In the genomic region with DNA sequence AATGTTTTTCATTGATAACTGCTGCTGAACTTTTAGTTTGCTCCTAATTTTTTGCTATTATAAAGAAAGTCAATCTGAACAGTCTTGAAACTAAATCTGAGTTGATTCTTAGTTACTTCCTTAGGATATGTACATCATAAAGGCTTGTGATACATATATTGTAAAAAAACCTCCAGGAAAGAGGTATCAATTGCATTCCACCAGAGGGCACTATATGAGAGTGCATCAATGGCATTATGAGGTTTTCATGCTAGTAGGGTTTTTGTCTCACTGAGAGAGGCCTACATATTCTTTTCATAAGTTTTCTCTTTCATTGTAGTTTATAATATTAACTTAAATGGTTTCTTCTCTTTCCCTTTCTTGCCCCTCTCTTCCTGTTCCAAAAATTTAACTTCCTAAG, we compare ENCODE assay signal across 8 cellular contexts. TPM values are rescaled to one million over a fixed set of nuclear protein-coding genes. Genes with fewer than 3 reads are reported as not detected.
DNase-seq lines count a peak whose midpoint lies in the region; ATAC-seq, FAIRE-seq and TF ChIP-seq lines count a peak whose summit lies in the region.

No MANE protein-coding gene starts in this region.

- H4K91ac ChIP-seq in H1 (replicated peaks; ENCODE audit: insufficient read length, low read length) = no peak overlapping the region

- H3K4me2 ChIP-seq in A549 (no peak overlapping the region), H1 (ENCODE audit: insufficient read depth in 1 of 2, low read depth in 2 of 2, low read length in 2 of 2) (no peak overlapping the region)

- no peak overlapping the region for H2BK20ac ChIP-seq in H1 (ENCODE audit: low read length)

- no peak overlapping the region for H2BK15ac ChIP-seq in H1 (ENCODE audit: low read length)

- H3K4me1 ChIP-seq in A549 (no peaks in the 10 kb centered on the region), H1 (replicated peaks in 1 of 4; ENCODE audit: control insufficient read depth in 3 of 4, insufficient read depth in 4 of 4, low read length in 3 of 4) (no peaks in the 10 kb centered on the region), small intestine (ENCODE audit: control insufficient read depth in 2 of 2, insufficient read depth in 1 of 2, low read depth in 1 of 2, low read length in 1 of 2) (no peaks in the 10 kb centered on the region)

- H3K23ac ChIP-seq in H1 (ENCODE audit: insufficient read length) = no peak overlapping the region

- no peak overlapping the region for H2BK120ac ChIP-seq in H1 (replicated peaks; ENCODE audit: low read depth, low read length)

- TF ChIP-seq CTCF in A549 (IDR thresholded peaks at IDR 0.05) (peak; percentile 43), H1 (IDR thresholded peaks at IDR 0.05; ENCODE audit: control extremely low read depth in 1 of 3, insufficient read depth in 1 of 3, low read depth in 1 of 3, low read length in 3 of 3) (peak in 2 of 3 experiments; percentile 26 to 56; a peak in 2 of 4 replicates)

- TF ChIP-seq RAD21 in A549 (conservative IDR thresholded peaks at IDR 0.05 in 1 of 2, IDR thresholded peaks at IDR 0.05 in 1 of 2) (peak; percentile 30 to 42; a peak in 2 of 5 replicates), H1 (IDR thresholded peaks at IDR 0.05 in 1 of 2, conservative IDR thresholded peaks at IDR 0.05 in 1 of 2; ENCODE audit: low read depth in 2 of 2, low read length in 2 of 2) (peak; percentile 64 to 67)

- H3K27me3 ChIP-seq in H1 (replicated peaks in 1 of 4; ENCODE audit: control insufficient read depth in 3 of 4, extremely low read depth in 1 of 4, insufficient read depth in 3 of 4, low read length in 3 of 4) (no peaks in the 10 kb centered on the region), small intestine (ENCODE audit: control insufficient read depth in 2 of 2, insufficient read depth in 2 of 2, low read length in 2 of 2) (no peaks in the 10 kb centered on the region)

- peak in 1 of 2 experiments; percentile 68; a peak in 3 of 6 replicates for ATAC-seq in A549
- ATAC-seq in HG03521 (IDR thresholded peaks at IDR 0.05; ENCODE audit: unreplicated experiment) = no peak
- no peak for ATAC-seq in HG02885 (IDR thresholded peaks at IDR 0.05; ENCODE audit: poor library complexity, unreplicated experiment)

- H3K14ac ChIP-seq in H1 (ENCODE audit: insufficient read length) = no peak overlapping the region

- no peak overlapping the region for H3K18ac ChIP-seq in H1 (ENCODE audit: extremely low read depth, low read length)

- FAIRE-seq in A549 (lab: Jason Lieb, UNC) = no peak
- no peak for FAIRE-seq in H1 (lab: Jason Lieb, UNC)
- FAIRE-seq in small intestine (lab: Jason Lieb, UNC) = no peak

- no peak overlapping the region for H2BK12ac ChIP-seq in H1 (ENCODE audit: low read depth, low read length)

- H3K79me2 ChIP-seq in H1 (ENCODE audit: control insufficient read depth in 1 of 2, insufficient read depth in 2 of 2, low read length in 2 of 2) = no peaks in the 10 kb centered on the region

- TF ChIP-seq POLR2A in A549 (IDR thresholded peaks at IDR 0.05; ENCODE audit: low read length) (no peak), H1 (IDR thresholded peaks at IDR 0.05; ENCODE audit: control extremely low read depth in 1 of 2, low read depth in 2 of 2, low read length in 2 of 2) (no peak)

- H3K56ac ChIP-seq in H1 (replicated peaks; ENCODE audit: insufficient read length, low read depth, low read length) = no peak overlapping the region

- no peaks in the 10 kb centered on the region for H3K9me3 ChIP-seq in A549
- H3K9me3 ChIP-seq in H1 (ENCODE audit: insufficient read depth in 2 of 2, low read depth in 1 of 2, low read length in 1 of 2) = no peaks in the 10 kb centered on the region
- no peaks in the 10 kb centered on the region for H3K9me3 ChIP-seq in small intestine (ENCODE audit: control insufficient read depth, low read depth)

- no peak overlapping the region for H4K8ac ChIP-seq in H1 (ENCODE audit: extremely low read depth, insufficient read depth, low read length)

- no peaks in the 10 kb centered on the region for H3K79me1 ChIP-seq in H1 (ENCODE audit: low read depth, low read length)

- H3K9ac ChIP-seq in H1 (replicated peaks in 1 of 4; ENCODE audit: extremely low read depth in 1 of 4, low read depth in 3 of 4, low read length in 3 of 4) = no peak overlapping the region

- peaks cover 2 to 25% (median 20%) of the 10 kb centered on the region in 4 experiments; a peak in 4 of 8 replicates for H3K36me3 ChIP-seq in H1 (ENCODE audit: control insufficient read depth in 2 of 4, insufficient read depth in 4 of 4, low read length in 3 of 4)
- H3K36me3 ChIP-seq in small intestine (ENCODE audit: control insufficient read depth in 2 of 2, insufficient read depth in 2 of 2, low read length in 2 of 2) = peaks cover 2 to 5% of the 10 kb centered on the region in 2 donors

- no peak overlapping the region for H4K5ac ChIP-seq in H1 (ENCODE audit: insufficient read length, low read depth, low read length)

- CTCF ChIA-PET in A549 (lab: Yijun Ruan, JAX) = no interaction called here
- CTCF ChIA-PET in H1 (lab: Charles Lee; ENCODE audit: partially characterized antibody) = interaction anchor here (0.8 to 2.9 kb wide), 7 partner anchors 12 to 347 kb away, joined by 3 to 14 read pairs (median 3); a partner anchor contains a TSS

- no peak overlapping the region for H2BK5ac ChIP-seq in H1 (ENCODE audit: low read depth, low read length)

- H3K4ac ChIP-seq in H1 (replicated peaks; ENCODE audit: insufficient read length, low read depth, low read length) = no peak overlapping the region

- DNase-seq in A549 (ENCODE audit: low read depth in 1 of 2, low spot score in 1 of 2) (peak; percentile 4 to 27), GDM1 (lab: John Stamatoyannopoulos, UW) (peak; percentile 29), NCI-H2081 treated with DMSO at 0.1 percent for 48 hours (lab: John Stamatoyannopoulos, UW) (peak; percentile 12), H1 (ENCODE audit: low read depth in 1 of 2, low spot score in 2 of 2) (no peak), small intestine (peak; percentile 60), NK-92 (lab: John Stamatoyannopoulos, UW; ENCODE audit: unreplicated experiment) (no peak)

- TF ChIP-seq EP300 in A549 (IDR thresholded peaks at IDR 0.05) = no peak
- TF ChIP-seq EP300 in H1 (IDR thresholded peaks at IDR 0.05; ENCODE audit: borderline replicate concordance in 1 of 2, low read depth in 2 of 2, low read length in 2 of 2) = no peak

- POLR2A ChIA-PET in A549 (lab: Yijun Ruan, JAX) = no interaction called here
- POLR2A ChIA-PET in H1 (lab: Charles Lee; ENCODE audit: partially characterized antibody) = no interaction called here

- no peak overlapping the region for H2AK5ac ChIP-seq in H1 (ENCODE audit: low read depth, low read length)

- H3K23me2 ChIP-seq in H1 (ENCODE audit: low read depth, low read length) = no peaks in the 10 kb centered on the region

- peaks cover 1% of the 10 kb centered on the region in 2 experiments for H4K20me1 ChIP-seq in H1 (replicated peaks in 1 of 2; ENCODE audit: control insufficient read depth in 1 of 2, insufficient read depth in 2 of 2, low read length in 2 of 2)

- no peak overlapping the region for H2AFZ ChIP-seq in H1 (ENCODE audit: low read length)

- H3K27ac ChIP-seq in A549 = no peak overlapping the region
- no peak overlapping the region for H3K27ac ChIP-seq in H1 (ENCODE audit: low read depth, low read length)
- no peak overlapping the region for H3K27ac ChIP-seq in small intestine (ENCODE audit: low read depth in 1 of 2, low read length in 1 of 2)

- H3K4me3 ChIP-seq in A549 = no peak overlapping the region
- no peak overlapping the region for H3K4me3 ChIP-seq in H1 (ENCODE audit: extremely low read depth in 1 of 4, insufficient read depth in 2 of 4, low read depth in 3 of 4, low read length in 4 of 4)
- H3K4me3 ChIP-seq in small intestine (ENCODE audit: low read depth in 1 of 2, low read length in 2 of 2) = no peak overlapping the region

TF ChIP-seq in A549, 52 proteins besides CTCF, POLR2A, EP300 and RAD21 (continues in another document):
- TF ChIP-seq GATA3 (IDR thresholded peaks at IDR 0.05; ENCODE audit: borderline replicate concordance) (no peak), RFX5 (IDR thresholded peaks at IDR 0.05) (no peak), BHLHE40 (IDR thresholded peaks at IDR 0.05; ENCODE audit: low read depth, low read length) (no peak), FOXS1 (CRISPR knock-in tag; IDR thresholded peaks at IDR 0.05) (no peak), KDM5A (IDR thresholded peaks at IDR 0.05) (no peak), RNF2 (IDR thresholded peaks at IDR 0.05; ENCODE audit: borderline replicate concordance, low read depth) (no peak), EHF (CRISPR knock-in tag; IDR thresholded peaks at IDR 0.05) (no peak), FOSL2 (IDR thresholded peaks at IDR 0.05) (no peak), FOSL2 (CRISPR knock-in tag; IDR thresholded peaks at IDR 0.05) (no peak), EHMT2 (IDR thresholded peaks at IDR 0.05; ENCODE audit: low read depth) (no peak)

TF ChIP-seq in H1, 55 proteins besides CTCF, POLR2A, EP300 and RAD21:
- TF ChIP-seq TEAD4 (IDR thresholded peaks at IDR 0.05; ENCODE audit: low read depth, low read length) (peak; percentile 58; the same call in 1 of the 2 replicates), CREB1 (IDR thresholded peaks at IDR 0.05) (no peak), JUN (IDR thresholded peaks at IDR 0.05; ENCODE audit: low read depth, low read length) (no peak)

RNA-seq across cellular contexts. Expression of a gene that starts 46.9 kb away (rescaled TPM):
- polyA plus RNA-seq in A549 (2011; rRNA removed) (27.8 and 35.6 TPM in 2 replicates), A549 (2017; fragmentation: RNase III; extraction: RNeasy Plus Mini Kit Qiagen cat#74134 plus additional on column Dnase treatment) (17.0 to 18.2 TPM (median 17.6 TPM) in 3 replicates), H1 (2011; rRNA removed) (55.9 and 87.4 TPM in 2 replicates), small intestine (10 to 100 TPM; 19.1 to 32.4 (median 26.7) TPM)
- 15.7 and 16.5 TPM in 2 replicates for polyA plus RNA-seq in A549 (2012; cell fraction: cytosol; rRNA removed)
- 38.5 and 45.2 TPM in 2 replicates for polyA plus RNA-seq in A549 (2012; cell fraction: nucleus; rRNA removed)
- 77.0 and 77.3 TPM in 2 replicates for polyA minus RNA-seq in A549 (2011; rRNA and poly(A)+ RNA removed)
- total RNA-seq in H1 (2021; fragmentation: NEBNext Ultra II Directional; extraction: Animal tissue kit (Norgen Biotek cat#: 25700)) = 43.0 and 43.8 TPM in 2 replicates
- 49.4 TPM for polyA plus RNA-seq in H1 (2011; cell fraction: cytosol; rRNA removed)
- polyA plus RNA-seq in H1 (2011; cell fraction: nucleus; rRNA removed) = 50.2 TPM
- polyA plus RNA-seq in H1 (2012, experiment 1 of 2) = 31.2 to 40.4 TPM (median 35.4 TPM) in 4 replicates
- polyA plus RNA-seq in H1 (2012, experiment 2 of 2) = 4.1 TPM
- polyA plus RNA-seq in H1 (2013, experiment 1 of 2) = 30.1 TPM
- polyA plus RNA-seq in H1 (2013, experiment 2 of 2) = 31.3 TPM
- 145 and 174 TPM in 2 replicates for polyA minus RNA-seq in H1 (2011; rRNA and poly(A)+ RNA removed)
- polyA minus RNA-seq in H1 (2011; cell fraction: cytosol; rRNA and poly(A)+ RNA removed) = 40.0 TPM
- 69.7 TPM for polyA minus RNA-seq in H1 (2011; cell fraction: nucleus; rRNA and poly(A)+ RNA removed)

Comparison
In these comparisons a context has a peak if more than half of its experiments do, and no peak if none do; other contexts are left out.
1. DNase-seq: peak in A549 (2 of 2), GDM1 (single experiment), NCI-H2081 treated with DMSO at 0.1 percent for 48 hours (single experiment) and small intestine (single experiment); none in H1 (0 of 2) and NK-92 (single experiment).